Comparison of ENCODE assay signal across 24 cellular contexts in the genomic region with DNA sequence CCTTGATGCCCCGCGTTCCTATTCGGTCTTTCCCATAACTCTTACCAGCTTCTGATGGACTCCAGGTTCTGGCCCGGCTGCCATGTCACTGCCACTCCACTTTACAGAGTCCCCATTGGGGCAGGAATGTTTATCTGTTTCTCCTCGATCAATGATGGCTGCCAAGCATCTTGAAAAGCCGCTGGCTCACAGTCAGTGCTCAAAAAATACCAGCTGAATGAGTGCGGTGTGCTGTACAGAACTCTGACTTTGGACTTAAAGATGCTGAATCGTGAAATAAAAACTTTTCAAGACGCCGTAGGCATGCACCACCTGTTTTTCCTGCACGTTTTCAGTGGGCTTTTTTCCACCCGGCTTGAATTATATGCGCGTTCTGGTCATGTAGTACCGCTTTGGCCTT.
A peak's percentile ranks its signal among the peaks of the same experiment; 100 is the strongest.
DNase-seq lines count a peak whose midpoint lies in the region; ATAC-seq, FAIRE-seq and TF ChIP-seq lines count a peak whose summit lies in the region.
"Had no signal": no experiment of that assay in that cellular context is flagged by ENCODE, and none has a peak within 500 bp of the region (broad histone marks: within the 10 kb centered on the region; RNA-seq: fewer than 3 reads in every experiment).

No MANE protein-coding gene starts in this region.

- H3K18ac ChIP-seq in IMR-90 (ENCODE audit: low read depth, low read length): no peak overlapping the region

- whole genome bisulfite sequencing in A549 (ENCODE audit: missing lambda C conversion rate): 89% methylated on average over 15 of the region's 15 CpGs
- WGBS in IMR-90 (ENCODE audit: extremely low coverage in 2 of 2, insufficient read length in 1 of 2), 2 experiments: 93% methylated on average over 3 of the region's 15 CpGs; no CpG with 5 or more reads in 1 of the 2 experiments

- no peaks in the 10 kb centered on the region for H3K9me3 Mint-ChIP-seq in activated T-cell treated with anti-CD3 and anti-CD28 coated beads, Interleukin-2, amount 50 U/mL, for 4 hours
- H3K9me3 Mint-ChIP-seq: CD8-positive, alpha-beta T cell had no signal

- no peak overlapping the region for H4K5ac ChIP-seq in IMR-90 (ENCODE audit: low read depth, low read length)

- no peak overlapping the region for H3K9ac ChIP-seq in IMR-90 (ENCODE audit: low read depth, low read length)

- no peak overlapping the region for H2BK5ac ChIP-seq in IMR-90 (ENCODE audit: low read depth, low read length, poor library complexity, severe bottlenecking)

- ATAC-seq in A549 (no peak), IMR-90 (ENCODE audit: low read depth) (no peak)
- no peak for ATAC-seq in activated T-cell treated with anti-CD3 and anti-CD28 coated beads, Interleukin-2, amount 50 U/mL, for 4 hours
- ATAC-seq: CD8-positive, alpha-beta T cell; GM12878 had no signal

- H3K4me2 ChIP-seq in A549 (no peak overlapping the region), IMR-90 (ENCODE audit: low read depth, low read length) (no peak overlapping the region)

- no peaks in the 10 kb centered on the region for H4K20me1 ChIP-seq in IMR-90 (ENCODE audit: insufficient read depth, low read length)

- H3K4me3 ChIP-seq in A549 (no peak overlapping the region), IMR-90 (ENCODE audit: insufficient read depth, low read depth, low read length) (no peak overlapping the region)
- H3K4me3 ChIP-seq: GM12878 had no signal

- H3K4me1 ChIP-seq in A549 (no peaks in the 10 kb centered on the region), IMR-90 (ENCODE audit: control insufficient read depth, insufficient read depth, low read length) (no peaks in the 10 kb centered on the region)
- H3K4me1 ChIP-seq: Caco-2 had no signal

- TF ChIP-seq POLR2A in A549 (IDR thresholded peaks at IDR 0.05; ENCODE audit: low read length): no peak
- no peak for TF ChIP-seq POLR2A in IMR-90 (IDR thresholded peaks at IDR 0.05; ENCODE audit: low read depth, low read length)

- H3K4ac ChIP-seq in IMR-90 (ENCODE audit: low read depth, low read length): no peak overlapping the region

- CTCF ChIA-PET in A549 (lab: Yijun Ruan, JAX): no interaction called here
- CTCF ChIA-PET in IMR-90 (lab: Yijun Ruan, JAX): no interaction called here

- peaks cover 11% of the 10 kb centered on the region for H3K36me3 ChIP-seq in IMR-90 (ENCODE audit: control insufficient read depth, insufficient read depth, low read length)

- H3K9me3 ChIP-seq in A549 (no peaks in the 10 kb centered on the region), IMR-90 (ENCODE audit: control insufficient read depth, insufficient read depth, low read length) (no peaks in the 10 kb centered on the region)
- H3K9me3 ChIP-seq: Caco-2 had no signal

- H2AK9ac ChIP-seq in IMR-90 (replicated peaks; ENCODE audit: low read depth, low read length, poor library complexity): no peak overlapping the region

- H3K14ac ChIP-seq in IMR-90 (replicated peaks; ENCODE audit: low read depth, low read length): no peak overlapping the region

- BruUV-seq in IMR-90 (replicated peaks; lab: Mats Ljungman, UMichigan): no TSS peak

- H3K27ac ChIP-seq in A549 (no peak overlapping the region), IMR-90 (ENCODE audit: insufficient read depth, low read length) (no peak overlapping the region)
- H3K27ac ChIP-seq: 22Rv1 had no signal

- H2BK120ac ChIP-seq in IMR-90 (ENCODE audit: low read depth, low read length): no peak overlapping the region

- H3K4me1 Mint-ChIP-seq in activated T-cell treated with anti-CD3 and anti-CD28 coated beads, Interleukin-2, amount 50 U/mL, for 4 hours (ENCODE audit: low read depth): no peaks in the 10 kb centered on the region
- H3K4me1 Mint-ChIP-seq: CD4-positive, CD25-positive, alpha-beta regulatory T cell had no signal

- intact Hi-C loops in IMR-90 (cut with micrococcal nuclease): no loop called here

- H2BK20ac ChIP-seq in IMR-90 (ENCODE audit: low read depth, low read length): no peak overlapping the region

- TF ChIP-seq EP300 in A549 (IDR thresholded peaks at IDR 0.05): no peak

- no peak overlapping the region for H2AK5ac ChIP-seq in IMR-90 (ENCODE audit: low read depth, low read length)

- H4K91ac ChIP-seq in IMR-90 (ENCODE audit: insufficient read depth, low read depth, low read length): no peak overlapping the region

- no peak for TF ChIP-seq RAD21 in A549 (conservative IDR thresholded peaks at IDR 0.05 in 1 of 2, IDR thresholded peaks at IDR 0.05 in 1 of 2)
- TF ChIP-seq RAD21 in IMR-90 (IDR thresholded peaks at IDR 0.05; ENCODE audit: low read length): no peak

- H3K23ac ChIP-seq in IMR-90 (ENCODE audit: low read depth, low read length): no peak overlapping the region

- H2AFZ ChIP-seq in IMR-90 (replicated peaks; ENCODE audit: low read length, poor library complexity): no peak overlapping the region

- H2BK15ac ChIP-seq in IMR-90 (ENCODE audit: low read depth, low read length): no peak overlapping the region

- no peak overlapping the region for H3K56ac ChIP-seq in IMR-90 (ENCODE audit: extremely low read depth, insufficient read depth, low read length)

- H3K27me3 Mint-ChIP-seq in activated T-cell treated with anti-CD3 and anti-CD28 coated beads, Interleukin-2, amount 50 U/mL, for 4 hours (ENCODE audit: low read depth): no peaks in the 10 kb centered on the region

- peaks cover 3% of the 10 kb centered on the region; the same call in 1 of the 2 replicates for H3K9me1 ChIP-seq in IMR-90 (ENCODE audit: insufficient read depth, low read length)

- POLR2A ChIA-PET in A549 (lab: Yijun Ruan, JAX) (no interaction called here), IMR-90 (lab: Charles Lee; ENCODE audit: unreplicated experiment) (no interaction called here)

- H3K27me3 ChIP-seq in IMR-90 (ENCODE audit: control insufficient read depth, insufficient read depth, low read length): no peaks in the 10 kb centered on the region

- dilution Hi-C loops in IMR-90 (cut with HindIII; ENCODE audit: low sequenced_read_pairs, unreplicated experiment): no loop called here

- TF ChIP-seq CTCF in A549 (IDR thresholded peaks at IDR 0.05) (no peak), IMR-90 (conservative IDR thresholded peaks at IDR 0.05; ENCODE audit: low read depth, low read length) (no peak)

- peak; percentile 1 for DNase-seq in activated CD8-positive, alpha-beta memory T cell treated with anti-CD3 and anti-CD28 coated beads, Interleukin-2, amount 50 U/mL, for 48 hours
- DNase-seq in activated CD8-positive, alpha-beta memory T cell treated with anti-CD3 and anti-CD28 coated beads, Interleukin-2, amount 50 U/mL, for 4 hours: no peak
- no peak for DNase-seq in A549 (ENCODE audit: low read depth in 1 of 2, low spot score in 1 of 2)
- DNase-seq in IMR-90: no peak
- DNase-seq in mesenteric fat pad (ENCODE audit: low spot score): peak; percentile 67
- no peak for DNase-seq in Ammon's horn (ENCODE audit: low spot score)
- no peak for DNase-seq in activated T-cell treated with anti-CD3 and anti-CD28 coated beads, Interleukin-2, amount 50 U/mL, for 4 hours
- DNase-seq in activated CD4-positive, alpha-beta T cell treated with anti-CD3 and anti-CD28 coated beads, Interleukin-2, amount 50 U/mL, for 48 hours: no peak
- DNase-seq: ACHN; AML-193; C1 segment of cervical spinal cord; Caco-2; CD4-positive, CD25-positive, alpha-beta regulatory T cell; CD8-positive, alpha-beta T cell; DMS153; DND-41; GOT3; HCEC 1CT had no signal

- H3K4me3 Mint-ChIP-seq in activated T-cell treated with anti-CD3 and anti-CD28 coated beads, Interleukin-2, amount 50 U/mL, for 4 hours: no peak overlapping the region
- H3K4me3 Mint-ChIP-seq: CD4-positive, CD25-positive, alpha-beta regulatory T cell; CD8-positive, alpha-beta T cell had no signal

- in situ Hi-C loops in IMR-90 (cut with MboI; ENCODE audit: low sequenced_read_pairs): no loop called here

- H4K8ac ChIP-seq in IMR-90 (ENCODE audit: low read depth in 2 of 2, low read length in 2 of 2): no peak overlapping the region

- H3K79me1 ChIP-seq in IMR-90 (ENCODE audit: low read depth in 1 of 2, low read length in 2 of 2): no peaks in the 10 kb centered on the region

- no peak for FAIRE-seq in A549 (lab: Jason Lieb, UNC)
- FAIRE-seq: A204.1, G401.6, GM12878, GM18507, H54 had no signal

- H3K36me3 Mint-ChIP-seq in activated T-cell treated with anti-CD3 and anti-CD28 coated beads, Interleukin-2, amount 50 U/mL, for 4 hours (ENCODE audit: insufficient read depth): no peaks in the 10 kb centered on the region
- H3K36me3 Mint-ChIP-seq: CD4-positive, CD25-positive, alpha-beta regulatory T cell; CD8-positive, alpha-beta T cell had no signal

TF ChIP-seq in A549, 52 proteins besides CTCF, POLR2A, EP300 and RAD21:
- TF ChIP-seq MAFK (IDR thresholded peaks at IDR 0.05; ENCODE audit: partially characterized antibody): peak; percentile 40
- TF ChIP-seq, protein P1, sequence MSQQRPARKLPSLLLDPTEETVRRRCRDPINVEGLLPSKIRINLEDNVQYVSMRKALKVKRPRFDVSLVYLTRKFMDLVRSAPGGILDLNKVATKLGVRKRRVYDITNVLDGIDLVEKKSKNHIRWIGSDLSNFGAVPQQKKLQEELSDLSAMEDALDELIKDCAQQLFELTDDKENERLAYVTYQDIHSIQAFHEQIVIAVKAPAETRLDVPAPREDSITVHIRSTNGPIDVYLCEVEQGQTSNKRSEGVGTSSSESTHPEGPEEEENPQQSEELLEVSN (IDR thresholded peaks at IDR 0.05; ENCODE audit: borderline replicate concordance, low read depth): no peak
TF ChIP-seq in A549: peak in this region for 1.

TF ChIP-seq in IMR-90, 13 proteins besides CTCF, POLR2A, EP300 and RAD21:
- TF ChIP-seq MAFK (IDR thresholded peaks at IDR 0.05; ENCODE audit: low read depth, low read length): 0 out of 2 replicates have a peak, but pooled peaks have one; percentile 16
- no peak for TF ChIP-seq RCOR1 (IDR thresholded peaks at IDR 0.05; ENCODE audit: insufficient replicate concordance, low read length)

Comparison
In these comparisons a context has a peak if more than half of its experiments do, and no peak if none do; other contexts are left out.
1. DNase-seq: peak in activated CD8-positive, alpha-beta memory T cell treated with anti-CD3 and anti-CD28 coated beads, Interleukin-2, amount 50 U/mL, for 48 hours (single experiment) and mesenteric fat pad (single experiment); none in activated CD8-positive, alpha-beta memory T cell treated with anti-CD3 and anti-CD28 coated beads, Interleukin-2, amount 50 U/mL, for 4 hours (single experiment), A549 (0 of 2), IMR-90 (single experiment), Ammon's horn (single experiment), activated T-cell treated with anti-CD3 and anti-CD28 coated beads, Interleukin-2, amount 50 U/mL, for 4 hours (single experiment) and activated CD4-positive, alpha-beta T cell treated with anti-CD3 and anti-CD28 coated beads, Interleukin-2, amount 50 U/mL, for 48 hours (0 of 2).